Comparison of ENCODE assay signal across 33 cellular contexts in the genomic region with DNA sequence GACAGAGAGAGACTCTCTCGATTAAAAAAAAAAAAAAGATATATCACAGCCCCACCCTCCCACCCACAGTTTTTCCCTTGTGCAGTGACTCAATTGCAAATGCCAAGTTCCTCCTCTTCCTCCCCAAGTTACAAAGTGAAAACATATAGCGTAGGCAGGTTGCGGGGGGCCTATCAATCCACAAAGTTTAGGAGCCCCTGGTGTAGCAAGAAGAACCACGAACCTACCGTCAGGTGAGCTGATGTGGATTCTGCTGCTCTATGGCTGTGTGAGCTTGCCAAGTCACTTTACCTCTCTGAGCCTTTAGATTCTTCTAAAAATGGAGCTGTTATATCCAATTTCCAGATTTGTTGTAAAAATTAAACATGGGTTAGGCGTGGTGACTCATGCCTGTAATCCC. TPM values are rescaled to one million over a fixed set of nuclear protein-coding genes. Genes with fewer than 3 reads are reported as not detected.
DNase-seq lines count a peak whose midpoint lies in the region; ATAC-seq and TF ChIP-seq lines count a peak whose summit lies in the region.
"Had no signal": no experiment of that assay in that cellular context is flagged by ENCODE, and none has a peak within 500 bp of the region (broad histone marks: within the 10 kb centered on the region; RNA-seq: fewer than 3 reads in every experiment).

No MANE protein-coding gene starts in this region.

- no peak for TF ChIP-seq POLR2A in esophagus muscularis mucosa (IDR thresholded peaks at IDR 0.05; ENCODE audit: low read depth)

- intact Hi-C loops in esophagus muscularis mucosa (cut with DNase I) = no loop called here
- intact Hi-C loops in lower lobe of right lung (cut with DNase I) = no loop called here

- TF ChIP-seq CTCF in esophagus muscularis mucosa (IDR thresholded peaks at IDR 0.05) (no peak), lower lobe of right lung (IDR thresholded peaks at IDR 0.05) (no peak)

- no peak overlapping the region for H3K4me3 Mint-ChIP-seq in activated naive CD8-positive, alpha-beta T cell treated with anti-CD3 and anti-CD28 coated beads for 36 hours
- H3K4me3 Mint-ChIP-seq in stimulated activated naive CD8-positive, alpha-beta T cell treated with anti-CD3 and anti-CD28 coated beads, Interleukin-15, amount 100 ng/mL, for 72 hours = peak overlapping the region; percentile 44 to 72
- H3K4me3 Mint-ChIP-seq: CD14-positive monocyte had no signal

- peak overlapping the region; percentile 81 for H3K27ac Mint-ChIP-seq in activated naive CD8-positive, alpha-beta T cell treated with anti-CD3 and anti-CD28 coated beads for 36 hours
- peak overlapping the region; percentile 80 to 85 for H3K27ac Mint-ChIP-seq in stimulated activated naive CD8-positive, alpha-beta T cell treated with anti-CD3 and anti-CD28 coated beads, Interleukin-15, amount 100 ng/mL, for 72 hours
- H3K27ac Mint-ChIP-seq: CD14-positive monocyte had no signal

- DNase-seq in activated CD4-positive, alpha-beta T cell treated with anti-CD3 and anti-CD28 coated beads for 48 hours = peak; percentile 37
- DNase-seq in activated CD4-positive, alpha-beta T cell treated with anti-CD3 and anti-CD28 coated beads, Interleukin-2, amount 50 U/mL, for 1 hour = no peak
- peak; percentile 29 to 34 for DNase-seq in stimulated activated CD4-positive, alpha-beta T cell treated with anti-CD3 and anti-CD28 coated beads, Interleukin-2, amount 100 ng/mL, for 24 hours
- DNase-seq in stimulated activated CD4-positive, alpha-beta T cell treated with anti-CD3 and anti-CD28 coated beads, Interleukin-1b, Interleukin-23, amount 100 ng/mL, for 48 hours = no peak
- peak; percentile 50 for DNase-seq in activated naive CD8-positive, alpha-beta T cell treated with anti-CD3 and anti-CD28 coated beads for 36 hours
- DNase-seq in stimulated activated naive CD8-positive, alpha-beta T cell treated with anti-CD3 and anti-CD28 coated beads, Interleukin-15, amount 100 ng/mL, for 72 hours = peak; percentile 17 to 31
- DNase-seq in esophagus muscularis mucosa (ENCODE audit: extremely low spot score) (no peak), lower lobe of right lung (no peak)
- DNase-seq: activated CD4-positive, CD25-positive, alpha-beta regulatory T cell treated with anti-CD3 and anti-CD28 coated beads, Interleukin-2, amount 50 U/mL, for 72 hours; activated gamma-delta T cell; amygdala; brain microvascular endothelial cell; cerebellar nuclear complex; DMS79 treated with DMSO at 0.1 percent for 48 hours; foreskin fibroblast; GDM1; islet precursor cell; left lung; mesenchymal stem cell; NCI-H2107; NCI-H345; NCI-H69; pancreas; retina; SK-N-SH; small intestine; uterus had no signal

- H3K27ac ChIP-seq in esophagus muscularis mucosa (replicated peaks in 1 of 4) = no peak overlapping the region
- no peak overlapping the region for H3K27ac ChIP-seq in lower lobe of right lung
- H3K27ac ChIP-seq: brain microvascular endothelial cell, left lung, pancreas, uterus had no signal

- H3K9me3 ChIP-seq in esophagus muscularis mucosa = no peaks in the 10 kb centered on the region
- no peaks in the 10 kb centered on the region for H3K9me3 ChIP-seq in lower lobe of right lung
- H3K9me3 ChIP-seq: left lung, pancreas, SK-N-SH, uterus had no signal

- H3K27me3 Mint-ChIP-seq in activated naive CD8-positive, alpha-beta T cell treated with anti-CD3 and anti-CD28 coated beads for 36 hours = peaks cover 8% of the 10 kb centered on the region
- peaks cover 10% of the 10 kb centered on the region for H3K27me3 Mint-ChIP-seq in stimulated activated naive CD8-positive, alpha-beta T cell treated with anti-CD3 and anti-CD28 coated beads, Interleukin-15, amount 100 ng/mL, for 72 hours

- no peaks in the 10 kb centered on the region for H3K9me3 Mint-ChIP-seq in activated naive CD8-positive, alpha-beta T cell treated with anti-CD3 and anti-CD28 coated beads for 36 hours
- H3K9me3 Mint-ChIP-seq in stimulated activated naive CD8-positive, alpha-beta T cell treated with anti-CD3 and anti-CD28 coated beads, Interleukin-15, amount 100 ng/mL, for 72 hours = no peaks in the 10 kb centered on the region

- WGBS in esophagus muscularis mucosa = 79% methylated on average over 6 of the region's 6 CpGs

- no peaks in the 10 kb centered on the region for H3K36me3 ChIP-seq in esophagus muscularis mucosa
- no peaks in the 10 kb centered on the region for H3K36me3 ChIP-seq in lower lobe of right lung
- H3K36me3 ChIP-seq: brain microvascular endothelial cell, left lung, pancreas, uterus had no signal

- no peak for TF ChIP-seq EP300 in esophagus muscularis mucosa (IDR thresholded peaks at IDR 0.05)

- H3K27me3 ChIP-seq in esophagus muscularis mucosa (peaks cover 0 to 9% (median 0%) of the 10 kb centered on the region in 4 donors), lower lobe of right lung (ENCODE audit: low read depth) (no peaks in the 10 kb centered on the region)
- H3K27me3 ChIP-seq: brain microvascular endothelial cell, left lung, pancreas, uterus had no signal

- ATAC-seq in stimulated activated naive CD8-positive, alpha-beta T cell treated with anti-CD3 and anti-CD28 coated beads, Interleukin-15, amount 100 ng/mL, for 72 hours = peak; percentile 41
- ATAC-seq in lower lobe of right lung = no peak
- ATAC-seq: esophagus mucosa, HCT116, left lung, pancreas, Right ventricle myocardium inferior had no signal

- H3K4me1 Mint-ChIP-seq in activated naive CD8-positive, alpha-beta T cell treated with anti-CD3 and anti-CD28 coated beads for 36 hours = peaks cover 27% of the 10 kb centered on the region
- H3K4me1 Mint-ChIP-seq in stimulated activated naive CD8-positive, alpha-beta T cell treated with anti-CD3 and anti-CD28 coated beads, Interleukin-15, amount 100 ng/mL, for 72 hours = peaks cover 46% of the 10 kb centered on the region

- H3K4me3 ChIP-seq in esophagus muscularis mucosa = no peak overlapping the region
- no peak overlapping the region for H3K4me3 ChIP-seq in lower lobe of right lung
- H3K4me3 ChIP-seq: left lung, pancreas, uterus had no signal

- no peaks in the 10 kb centered on the region for H3K36me3 Mint-ChIP-seq in activated naive CD8-positive, alpha-beta T cell treated with anti-CD3 and anti-CD28 coated beads for 36 hours
- H3K36me3 Mint-ChIP-seq: CD14-positive monocyte had no signal

- H3K4me1 ChIP-seq in esophagus muscularis mucosa = peaks cover 6 to 23% (median 17%) of the 10 kb centered on the region in 4 donors
- peaks cover 22% of the 10 kb centered on the region for H3K4me1 ChIP-seq in lower lobe of right lung
- H3K4me1 ChIP-seq: pancreas had no signal

RNA-seq across cellular contexts. Expression of gene RHBDD2, which starts 8.3 kb away (rescaled TPM):
- 10 to 100 TPM; 28.0 to 29.6 TPM for total RNA-seq in activated naive CD8-positive, alpha-beta T cell treated with anti-CD3 and anti-CD28 coated beads for 36 hours
- total RNA-seq in esophagus muscularis mucosa (10 to 100 TPM; 19.1 to 40.2 (median 32.6) TPM), lower lobe of right lung (72.5 TPM)

RNA-seq across cellular contexts. Expression of gene POR, which starts 44.4 kb away (rescaled TPM):
- 10 to 100 TPM; 35.4 to 41.3 TPM for total RNA-seq in activated naive CD8-positive, alpha-beta T cell treated with anti-CD3 and anti-CD28 coated beads for 36 hours
- 10 to 100 TPM; 37.8 to 71.4 (median 63.6) TPM for total RNA-seq in esophagus muscularis mucosa
- 244 TPM for total RNA-seq in lower lobe of right lung

RNA-seq across cellular contexts. Expression of gene CCL24, which starts 57.0 kb away (rescaled TPM):
- total RNA-seq in activated naive CD8-positive, alpha-beta T cell treated with anti-CD3 and anti-CD28 coated beads for 36 hours = not detected
- under 1 TPM in 1 of 4 donors, not detected in 3; 0.99 TPM for total RNA-seq in esophagus muscularis mucosa
- 4.1 TPM for total RNA-seq in lower lobe of right lung
- total RNA-seq: dermis microvascular lymphatic vessel endothelial cell; Right ventricle myocardium inferior; T-helper 1 cell treated with Interleukin-12 subunit alpha and Interleukin-12 subunit beta and Interleukin-4 antibody, amounts not matched to agents 30 ng/mL and 1 ng/mL, for 36 hours; uterus had no signal

Comparison
In these comparisons a context has a peak if more than half of its experiments do, and no peak if none do; other contexts are left out.
1. DNase-seq: peak in activated CD4-positive, alpha-beta T cell treated with anti-CD3 and anti-CD28 coated beads for 48 hours (single experiment), stimulated activated CD4-positive, alpha-beta T cell treated with anti-CD3 and anti-CD28 coated beads, Interleukin-2, amount 100 ng/mL, for 24 hours (2 of 2), activated naive CD8-positive, alpha-beta T cell treated with anti-CD3 and anti-CD28 coated beads for 36 hours (single experiment) and stimulated activated naive CD8-positive, alpha-beta T cell treated with anti-CD3 and anti-CD28 coated beads, Interleukin-15, amount 100 ng/mL, for 72 hours (2 of 2); none in activated CD4-positive, alpha-beta T cell treated with anti-CD3 and anti-CD28 coated beads, Interleukin-2, amount 50 U/mL, for 1 hour (single experiment), stimulated activated CD4-positive, alpha-beta T cell treated with anti-CD3 and anti-CD28 coated beads, Interleukin-1b, Interleukin-23, amount 100 ng/mL, for 48 hours (single experiment), esophagus muscularis mucosa (single experiment) and lower lobe of right lung (single experiment).